ENCODE assay signal across 8 cellular contexts in genomic region chr5:151659001-151659754, GRCh38. TPM values are rescaled to one million over a fixed set of nuclear protein-coding genes. Genes with fewer than 3 reads are reported as not detected.
DNase-seq lines count a peak whose midpoint lies in the region; ATAC-seq, FAIRE-seq and TF ChIP-seq lines count a peak whose summit lies in the region.

No MANE protein-coding gene starts in this region.

- peaks cover 14% of the 10 kb centered on the region for H3K4me1 Mint-ChIP-seq in activated CD4-positive, alpha-beta T cell treated with anti-CD3 and anti-CD28 coated beads for 36 hours

- peaks cover 1% of the 10 kb centered on the region for H3K27me3 Mint-ChIP-seq in activated CD4-positive, alpha-beta T cell treated with anti-CD3 and anti-CD28 coated beads for 36 hours

- BruUV-seq in HepG2 (replicated peaks; lab: Mats Ljungman, UMichigan), result no TSS peak

- whole genome bisulfite sequencing in HepG2 (ENCODE audit: low lambda C conversion rate), result 25% methylated on average over 10 of the region's 10 CpGs

- CTCF ChIA-PET in activated CD4-positive, alpha-beta T cell treated with anti-CD3 and anti-CD28 coated beads for 36 hours (lab: Charles Lee), result interaction anchor here (0.6 to 3.6 kb wide), 40 partner anchors 8 to 691 kb away, joined by 3 to 45 read pairs (median 4); partner anchors contain the start of gene G3BP1
- CTCF ChIA-PET in HepG2 (lab: Yijun Ruan, JAX; ENCODE audit: low intra/inter-chr PET ratio, low total read pairs), result interaction anchor here (0.7 to 4.7 kb wide), 3 partner anchors 37 to 82 kb away, joined by 3 to 66 read pairs (median 38); no protein-coding TSS in a partner anchor

- no peaks in the 10 kb centered on the region for H3K9me3 Mint-ChIP-seq in activated CD4-positive, alpha-beta T cell treated with anti-CD3 and anti-CD28 coated beads for 36 hours (ENCODE audit: low read depth)

- no peak overlapping the region for H3K4me2 ChIP-seq in HepG2 (ENCODE audit: low read depth, low read length)

- TF ChIP-seq CTCF in choroid plexus epithelial cell (conservative IDR thresholded peaks at IDR 0.05; ENCODE audit: low read depth, low read length) (peak; percentile 91), HepG2 (CRISPR knock-in tag; IDR thresholded peaks at IDR 0.05) (peak; percentile 91)

- H3K36me3 ChIP-seq in HepG2 (replicated peaks in 1 of 2; ENCODE audit: control insufficient read depth in 1 of 2, insufficient read depth in 2 of 2, low read length in 2 of 2), result no peaks in the 10 kb centered on the region; a peak in 1 of 5 replicates

- H4K20me1 ChIP-seq in HepG2 (ENCODE audit: insufficient read depth, low read length), result no peaks in the 10 kb centered on the region

- DNase-seq in AG20443 (ENCODE audit: low spot score), result peak; percentile 87
- peak; percentile 34 for DNase-seq in NCI-H446 treated with DMSO at 0.1 percent for 48 hours (lab: John Stamatoyannopoulos, UW)
- DNase-seq in activated CD4-positive, alpha-beta T cell treated with anti-CD3 and anti-CD28 coated beads for 36 hours, result peak; percentile 91
- DNase-seq in choroid plexus epithelial cell (ENCODE audit: low read depth), result peak; percentile 86
- DNase-seq in HepG2 (ENCODE audit: low spot score), result peak; percentile 57
- DNase-seq in stimulated activated CD4-positive, alpha-beta T cell treated with anti-CD3 and anti-CD28 coated beads, Interleukin-4, amount 100 ng/mL, for 48 hours (ENCODE audit: low read depth in 2 of 2), result peak; percentile 73 to 77

- no peaks in the 10 kb centered on the region for H3K9me3 ChIP-seq in HepG2 (ENCODE audit: low read length)

- POLR2A ChIA-PET in activated CD4-positive, alpha-beta T cell treated with anti-CD3 and anti-CD28 coated beads for 36 hours (lab: Charles Lee), result interaction anchor here (1.1 kb wide), 1 partner anchor 113 kb away, joined by 10 read pairs; the partner anchor contains the start of gene G3BP1
- POLR2A ChIA-PET in HepG2 (lab: Yijun Ruan, JAX), result interaction anchor here (0.7 to 1.0 kb wide), 2 partner anchors 99 to 112 kb away, joined by 3 to 8 read pairs; partner anchors contain the start of gene G3BP1

- H3K9ac ChIP-seq in HepG2 (ENCODE audit: insufficient read depth, low read depth, low read length), result no peak overlapping the region

- H2AFZ ChIP-seq in HepG2 (ENCODE audit: low read length), result no peak overlapping the region

- TF ChIP-seq EP300 in HepG2 (IDR thresholded peaks at IDR 0.05; ENCODE audit: low read depth in 2 of 2, low read length in 2 of 2) (no peak), HepG2 (CRISPR knock-in tag; IDR thresholded peaks at IDR 0.05; ENCODE audit: borderline replicate concordance) (no peak)

- H3K79me2 ChIP-seq in HepG2 (ENCODE audit: insufficient read depth, low read length), result no peaks in the 10 kb centered on the region

- ATAC-seq in GM19025 (IDR thresholded peaks at IDR 0.05; ENCODE audit: low read depth, unreplicated experiment) (peak; percentile 50), HG03196 (IDR thresholded peaks at IDR 0.05; ENCODE audit: unreplicated experiment) (peak; percentile 47), HepG2 (peak; percentile 96)
- peak; percentile 97 for ATAC-seq in activated CD4-positive, alpha-beta T cell treated with anti-CD3 and anti-CD28 coated beads for 36 hours

- peaks cover 0 to 10% of the 10 kb centered on the region in 2 experiments; a peak in 2 of 5 replicates for H3K27me3 ChIP-seq in HepG2 (ENCODE audit: control insufficient read depth in 1 of 2, insufficient read depth in 2 of 2, low read length in 2 of 2)

- no peak overlapping the region for H3K4me3 Mint-ChIP-seq in activated CD4-positive, alpha-beta T cell treated with anti-CD3 and anti-CD28 coated beads for 36 hours

- TF ChIP-seq POLR2A in HepG2 (IDR thresholded peaks at IDR 0.05; ENCODE audit: insufficient read depth in 1 of 2, low read depth in 2 of 2, low read length in 2 of 2), result no peak

- TF ChIP-seq RAD21 in HepG2 (CRISPR knock-in tag; IDR thresholded peaks at IDR 0.05), result peak; percentile 90

- no peak overlapping the region for H3K27ac Mint-ChIP-seq in activated CD4-positive, alpha-beta T cell treated with anti-CD3 and anti-CD28 coated beads for 36 hours

- no peaks in the 10 kb centered on the region for H3K36me3 Mint-ChIP-seq in activated CD4-positive, alpha-beta T cell treated with anti-CD3 and anti-CD28 coated beads for 36 hours (ENCODE audit: low read depth)

- H3K4me3 ChIP-seq in choroid plexus epithelial cell (ENCODE audit: low read depth, low read length) (no peak overlapping the region), HepG2 (replicated peaks in 1 of 3; ENCODE audit: insufficient read depth in 1 of 3, low read depth in 2 of 3, low read length in 3 of 3) (no peak overlapping the region)

- H3K4me1 ChIP-seq in HepG2 (ENCODE audit: insufficient read depth, low read length), result peaks cover 9% of the 10 kb centered on the region

- in situ Hi-C loops in HepG2 (cut with HindIII; ENCODE audit: extremely low pct_ligation_motif_present, low pct_unique_long_range_greater_than_20kb), result loop anchor here (5.0 to 10.0 kb wide), 2 partner anchors 83 to 134 kb away; no protein-coding TSS in a partner anchor

- peak; percentile 80 for FAIRE-seq in HepG2 (lab: Jason Lieb, UNC)

- intact Hi-C loops in activated CD4-positive, alpha-beta T cell treated with anti-CD3 and anti-CD28 coated beads for 36 hours (cut with DNase I, micrococcal nuclease), result loop anchor here (1.0 to 5.0 kb wide), 7 partner anchors 60 to 848 kb away; partner anchors contain the start of genes G3BP1 (in 2 of the 2) and ATOX1 (in 1 of the 2)
- intact Hi-C loops in HepG2 (cut with micrococcal nuclease; ENCODE audit: unreplicated experiment), result loop anchor here (1.0 kb wide), 3 partner anchors 60 to 112 kb away; partner anchors contain the start of gene G3BP1

- H3K27ac ChIP-seq in HepG2 (ENCODE audit: extremely low read length, insufficient read depth, low read length), result no peak overlapping the region

TF ChIP-seq in HepG2, 621 proteins besides CTCF, POLR2A, EP300 and RAD21 (continues in another document):
- TF ChIP-seq ZFP37 (CRISPR knock-in tag; IDR thresholded peaks at IDR 0.05; ENCODE audit: borderline replicate concordance) (0 out of 2 replicates have a peak, but pooled peaks have one; percentile 30), FOSL2 (CRISPR knock-in tag; IDR thresholded peaks at IDR 0.05) (peak; percentile 22; the same call in 1 of the 2 replicates), HNF1B (CRISPR knock-in tag; IDR thresholded peaks at IDR 0.05) (0 out of 2 replicates have a peak, but pooled peaks have one; percentile 26)

RNA-seq across cellular contexts. Expression of gene SPARC, which starts 27.5 kb away (rescaled TPM):
- under 1 TPM; 0.30 to 0.67 TPM for total RNA-seq in activated CD4-positive, alpha-beta T cell treated with anti-CD3 and anti-CD28 coated beads for 36 hours
- total RNA-seq in HepG2 (2016; rRNA removed; fragmentation: Illumina TruSeq; extraction: Trizol), result 75.5 and 192 TPM in 2 replicates
- 9.1 and 9.9 TPM in 2 replicates for total RNA-seq in HepG2 (2016; cell fraction: cytosol; rRNA removed; fragmentation: Illumina TruSeq; extraction: Trizol; ENCODE audit: low read depth)
- total RNA-seq in HepG2 (2016; cell fraction: insoluble cytoplasmic fraction; rRNA removed; fragmentation: Illumina TruSeq; extraction: Trizol), result 71.7 and 190 TPM in 2 replicates
- 37.6 and 38.8 TPM in 2 replicates for total RNA-seq in HepG2 (2016; cell fraction: membrane; rRNA removed; fragmentation: Illumina TruSeq; extraction: Trizol)
- total RNA-seq in HepG2 (2016; cell fraction: nucleus; rRNA removed; fragmentation: Illumina TruSeq; extraction: Trizol), result 149 and 175 TPM in 2 replicates
- 65.0 and 76.7 TPM in 2 replicates for polyA plus RNA-seq in HepG2 (2011; rRNA removed)
- 54.8 and 70.7 TPM in 2 replicates for polyA plus RNA-seq in HepG2 (2011; cell fraction: cytosol; rRNA removed)
- 37.4 and 43.1 TPM in 2 replicates for polyA plus RNA-seq in HepG2 (2011; cell fraction: nucleus; rRNA removed)
- 35.8 and 37.1 TPM in 2 replicates for polyA plus RNA-seq in HepG2 (2012)
- 23.5 and 31.8 TPM in 2 replicates for polyA plus RNA-seq in HepG2 (2016; cell fraction: cytosol; fragmentation: Illumina TruSeq; extraction: Trizol; ENCODE audit: low read depth)
- polyA plus RNA-seq in HepG2 (2016; cell fraction: insoluble cytoplasmic fraction; fragmentation: Illumina TruSeq; extraction: Trizol; ENCODE audit: low read depth), result 109 and 123 TPM in 2 replicates
- polyA plus RNA-seq in HepG2 (2016; cell fraction: membrane; fragmentation: Illumina TruSeq; extraction: Trizol; ENCODE audit: low read depth), result 43.6 and 45.2 TPM in 2 replicates
- polyA plus RNA-seq in HepG2 (2016; cell fraction: nucleus; fragmentation: Illumina TruSeq; extraction: Trizol; ENCODE audit: insufficient read depth, low read depth), result 354 and 386 TPM in 2 replicates
- 64.6 TPM in 1 of 2 replicates, not detected in the other for polyA minus RNA-seq in HepG2 (2011; rRNA and poly(A)+ RNA removed; ENCODE audit: low replicate concordance)
- 30.4 and 42.5 TPM in 2 replicates for polyA minus RNA-seq in HepG2 (2011; cell fraction: cytosol; rRNA and poly(A)+ RNA removed)
- polyA minus RNA-seq in HepG2 (2011; cell fraction: nucleus; rRNA and poly(A)+ RNA removed), result 9.7 and 14.0 TPM in 2 replicates

Comparison
In these comparisons a context has a peak if more than half of its experiments do, and no peak if none do; other contexts are left out.
1. DNase-seq: peak in every context shown above with its lines; median percentile 91 in activated CD4-positive, alpha-beta T cell treated with anti-CD3 and anti-CD28 coated beads for 36 hours; 87 in AG20443; 86 in choroid plexus epithelial cell; 75 in stimulated activated CD4-positive, alpha-beta T cell treated with anti-CD3 and anti-CD28 coated beads, Interleukin-4, amount 100 ng/mL, for 48 hours; 57 in HepG2; 34 in NCI-H446 treated with DMSO at 0.1 percent for 48 hours.
2. ATAC-seq: peak in every context shown above with its lines; median percentile 97 in activated CD4-positive, alpha-beta T cell treated with anti-CD3 and anti-CD28 coated beads for 36 hours; 96 in HepG2; 50 in GM19025; 47 in HG03196.
3. RNA of gene SPARC, which starts 27.5 kb away (total RNA-seq): 9.1 to 192 TPM in HepG2; 0.30 to 0.67 TPM in activated CD4-positive, alpha-beta T cell treated with anti-CD3 and anti-CD28 coated beads for 36 hours; every median in the first group is over 4 times any median in the second.